Comparison of ENCODE assay signal across 8 cellular contexts in the genomic region with DNA sequence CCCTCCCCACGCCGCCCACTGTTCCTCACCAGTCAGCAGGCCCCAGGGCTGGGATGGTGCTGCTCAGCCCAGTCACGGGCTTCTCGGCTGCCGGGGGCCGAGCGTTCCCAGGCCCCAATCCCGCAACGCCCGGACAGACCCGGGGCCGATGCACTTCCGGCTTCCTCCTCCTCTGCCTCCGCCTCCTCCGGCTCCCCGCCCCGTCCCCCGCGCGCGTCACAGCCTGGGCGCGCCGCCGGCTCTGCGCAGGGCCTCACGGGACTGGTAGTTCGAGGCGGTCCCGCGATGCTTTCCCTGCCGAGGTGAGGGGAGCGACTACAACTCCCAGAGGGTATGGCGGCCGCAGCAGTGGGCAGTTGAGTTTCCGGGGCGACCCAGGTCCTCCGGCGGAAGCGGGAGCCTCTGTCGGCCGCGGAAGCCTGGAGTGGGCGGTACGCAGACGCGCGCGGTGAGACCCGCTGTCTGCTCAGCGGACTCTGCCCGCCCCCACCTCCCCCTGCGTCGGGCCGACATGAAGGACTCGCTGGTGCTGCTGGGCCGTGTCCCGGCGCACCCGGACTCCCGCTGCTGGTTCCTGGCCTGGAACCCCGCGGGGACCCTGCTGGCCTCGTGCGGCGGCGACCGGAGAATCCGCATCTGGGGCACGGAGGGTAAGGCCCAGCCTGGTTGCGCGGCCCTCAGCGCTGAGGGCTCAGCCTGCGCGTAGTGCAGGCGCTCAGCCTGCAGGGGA. TPM values are rescaled to one million over a fixed set of nuclear protein-coding genes. Genes with fewer than 3 reads are reported as not detected.
DNase-seq lines count a peak whose midpoint lies in the region; ATAC-seq and TF ChIP-seq lines count a peak whose summit lies in the region.

A gene (plus strand): TSS at position 386 of the 730 bp plus-strand sequence. CDS start 126 bp downstream, at position 512.
A gene with protein sequence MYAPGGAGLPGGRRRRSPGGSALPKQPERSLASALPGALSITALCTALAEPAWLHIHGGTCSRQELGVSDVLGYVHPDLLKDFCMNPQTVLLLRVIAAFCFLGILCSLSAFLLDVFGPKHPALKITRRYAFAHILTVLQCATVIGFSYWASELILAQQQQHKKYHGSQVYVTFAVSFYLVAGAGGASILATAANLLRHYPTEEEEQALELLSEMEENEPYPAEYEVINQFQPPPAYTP (minus strand): TSS at position 158 of the 730 bp plus-strand sequence. CDS start 616 bp downstream, outside the sequence.

- peaks cover 3% of the 10 kb centered on the region; the same call in 1 of the 2 replicates for H3K36me3 ChIP-seq in KMS-11 (ENCODE audit: insufficient read depth)
- peaks cover 0 to 36% (median 0%) of the 10 kb centered on the region in 3 donors for H3K36me3 ChIP-seq in Peyer's patch
- H3K36me3 ChIP-seq in esophagus muscularis mucosa, result peaks cover 19 to 63% (median 54%) of the 10 kb centered on the region in 4 donors

- peak; percentile 91 to 92 for TF ChIP-seq POLR2A in Peyer's patch (IDR thresholded peaks at IDR 0.05)
- peak; percentile 90 for TF ChIP-seq POLR2A in esophagus muscularis mucosa (IDR thresholded peaks at IDR 0.05; ENCODE audit: low read depth)

- H3K4me1 ChIP-seq in KMS-11 (ENCODE audit: low read depth, poor library complexity, severe bottlenecking), result peaks cover 26% of the 10 kb centered on the region
- peaks cover 4 to 47% (median 19%) of the 10 kb centered on the region in 4 donors for H3K4me1 ChIP-seq in Peyer's patch
- peaks cover 42 to 60% (median 55%) of the 10 kb centered on the region in 4 donors for H3K4me1 ChIP-seq in esophagus muscularis mucosa

- TF ChIP-seq EP300 in esophagus muscularis mucosa (IDR thresholded peaks at IDR 0.05), result no peak

- peak within 1 kb of the TSS; percentile 67 for H3K9ac ChIP-seq in KMS-11

- intact Hi-C loops in esophagus muscularis mucosa (cut with DNase I), result loop anchor here (2.0 to 10.0 kb wide), 3 partner anchors 41 to 69 kb away; a partner anchor contains a TSS

- H3K79me2 ChIP-seq in KMS-11 (ENCODE audit: insufficient read depth, low read depth), result peaks cover 49% of the 10 kb centered on the region

- H3K4me3 ChIP-seq in KMS-11 (IDR thresholded peaks at IDR 0.05; ENCODE audit: insufficient read depth, low read depth, low read length) (peak within 1 kb of the TSS; percentile 93), Peyer's patch (peak within 1 kb of the TSS; percentile 72 to 90 (median 82)), esophagus muscularis mucosa (peak within 1 kb of the TSS; percentile 88 to 97 (median 92))

- H2AFZ ChIP-seq in KMS-11 (ENCODE audit: low read depth), result peak within 1 kb of the TSS; percentile 76

- under 1% methylated on average over 40 of the region's 76 CpGs for WGBS in esophagus muscularis mucosa

- H4K20me1 ChIP-seq in KMS-11 (ENCODE audit: insufficient read depth), result no peaks in the 10 kb centered on the region

- H3K4me2 ChIP-seq in KMS-11, result peak within 1 kb of the TSS; percentile 96

- ATAC-seq in GM21737 (IDR thresholded peaks at IDR 0.05; ENCODE audit: unreplicated experiment), result peak; percentile 92

- H3K27ac ChIP-seq in KMS-11 (peak within 1 kb of the TSS; percentile 54), Peyer's patch (peak within 1 kb of the TSS; percentile 91 to 96 (median 93)), esophagus muscularis mucosa (replicated peaks in 1 of 4) (peak within 1 kb of the TSS; percentile 92 to 98 (median 95))

- no peaks in the 10 kb centered on the region for H3K9me3 ChIP-seq in Peyer's patch
- no peaks in the 10 kb centered on the region for H3K9me3 ChIP-seq in esophagus muscularis mucosa

- H3K27me3 ChIP-seq in KMS-11 (ENCODE audit: insufficient read depth, low read depth) (no peaks in the 10 kb centered on the region), Peyer's patch (no peaks in the 10 kb centered on the region), esophagus muscularis mucosa (no peaks in the 10 kb centered on the region)

- TF ChIP-seq CTCF in KMS-11 (conservative IDR thresholded peaks at IDR 0.05; ENCODE audit: low read depth, low read length), result no peak
- TF ChIP-seq CTCF in Peyer's patch (IDR thresholded peaks at IDR 0.05), result peak in 4 of 6 experiments; percentile 14 to 57 (median 40)
- peak; percentile 10 to 40 (median 11) for TF ChIP-seq CTCF in esophagus muscularis mucosa (IDR thresholded peaks at IDR 0.05)

- peak; percentile 97 for DNase-seq in DMS79 treated with DMSO at 0.1 percent for 48 hours (lab: John Stamatoyannopoulos, UW)
- DNase-seq in Peyer's patch, result peak; percentile 98 to 99 (median 98)
- peak; percentile 99 for DNase-seq in activated T-cell treated with anti-CD3 and anti-CD28 coated beads, Interleukin-2, amount 50 U/mL, for 48 hours
- DNase-seq in esophagus muscularis mucosa (ENCODE audit: extremely low spot score), result peak; percentile 99
- DNase-seq in myocyte (ENCODE audit: low read depth), result peak; percentile 98
- peak; percentile 99 to 100 for DNase-seq in stimulated activated CD8-positive, alpha-beta memory T cell treated with anti-CD3 and anti-CD28 coated beads, Interleukin-7, amount 100 ng/mL, for 48 hours (ENCODE audit: extremely low read depth in 1 of 2, low read depth in 1 of 2)

RNA-seq across cellular contexts. Expression of the first gene that starts in this region (rescaled TPM):
- total RNA-seq in Peyer's patch (100 to 1,000 TPM; 131 to 189 (median 154) TPM), esophagus muscularis mucosa (100 to 1,000 TPM in 1 of 4 donors, 10 to 100 TPM in 3; 76.4 to 101 (median 92.5) TPM), myocyte (101 and 125 TPM in 2 replicates)
- 66.6 TPM for polyA plus RNA-seq in myocyte (2012)

RNA-seq across cellular contexts. Expression of the second gene that starts in this region (rescaled TPM):
- total RNA-seq in Peyer's patch, result 10 to 100 TPM; 25.6 to 81.4 (median 67.1) TPM
- 10 to 100 TPM; 42.8 to 72.0 (median 55.3) TPM for total RNA-seq in esophagus muscularis mucosa
- 38.9 and 45.2 TPM in 2 replicates for total RNA-seq in myocyte
- 58.4 TPM for polyA plus RNA-seq in myocyte (2012)

Comparison
In these comparisons a context has a peak if more than half of its experiments do, and no peak if none do; other contexts are left out.
1. Peak in every context shown above with its lines: DNase-seq, ATAC-seq, H3K4me3 ChIP-seq and H3K27ac ChIP-seq.